8 cellular contexts compared by ENCODE assay signal in genomic region chr4:183987529-183987946, GRCh38.
DNase-seq lines count a peak whose midpoint lies in the region; ATAC-seq, FAIRE-seq and TF ChIP-seq lines count a peak whose summit lies in the region.

No MANE protein-coding gene starts in this region.

- CTCF ChIA-PET in H1 (lab: Charles Lee; ENCODE audit: partially characterized antibody): interaction anchor here (1.9 kb wide), 1 partner anchor 114 kb away, joined by 4 read pairs; no protein-coding TSS in a partner anchor

- H2BK120ac ChIP-seq in H1 (replicated peaks; ENCODE audit: low read depth, low read length) (no peak overlapping the region), mesendoderm (ENCODE audit: low read depth, low read length) (no peak overlapping the region)

- H3K18ac ChIP-seq in H1 (ENCODE audit: extremely low read depth, low read length) (no peak overlapping the region), mesendoderm (ENCODE audit: low read length) (peak overlapping the region; percentile 33)

- H2BK20ac ChIP-seq in H1 (ENCODE audit: low read length): no peak overlapping the region

- H4K5ac ChIP-seq in H1 (ENCODE audit: insufficient read length, low read depth, low read length) (no peak overlapping the region), mesendoderm (ENCODE audit: low read length) (no peak overlapping the region)

- no peak for TF ChIP-seq CTCF in H1 (IDR thresholded peaks at IDR 0.05; ENCODE audit: control extremely low read depth in 1 of 3, insufficient read depth in 1 of 3, low read depth in 1 of 3, low read length in 3 of 3)

- H4K91ac ChIP-seq in H1 (replicated peaks; ENCODE audit: insufficient read length, low read length): peak overlapping the region; percentile 44

- no peak overlapping the region; a peak in 1 of 7 replicates for H3K9ac ChIP-seq in H1 (replicated peaks in 1 of 4; ENCODE audit: extremely low read depth in 1 of 4, low read depth in 3 of 4, low read length in 3 of 4)
- H3K9ac ChIP-seq in mesendoderm (ENCODE audit: low read length): peak overlapping the region; percentile 41

- no peaks in the 10 kb centered on the region for H4K20me1 ChIP-seq in H1 (replicated peaks in 1 of 2; ENCODE audit: control insufficient read depth in 1 of 2, insufficient read depth in 2 of 2, low read length in 2 of 2)

- FAIRE-seq in H1 (lab: Jason Lieb, UNC) (no peak), urothelium cell line (lab: Jason Lieb, UNC) (peak; percentile 23)

- H2AFZ ChIP-seq in H1 (ENCODE audit: low read length): no peak overlapping the region

- 68% methylated on average over 22 of the region's 22 CpGs; no CpG with 5 or more reads in 1 of the 2 experiments for WGBS in H1 (ENCODE audit: extremely low coverage in 1 of 2, insufficient coverage in 1 of 2, insufficient read length in 1 of 2, insufficient replicate concordance in 2 of 2, low coverage in 1 of 2, low lambda C conversion rate in 2 of 2, missing lambda C conversion rate in 1 of 2), 2 experiments
- WGBS in mesendoderm (ENCODE audit: extremely low coverage, insufficient coverage, low lambda C conversion rate): no CpG with 5 or more reads among the region's 22 CpGs

- H3K14ac ChIP-seq in H1 (ENCODE audit: insufficient read length): no peak overlapping the region

- H2AK5ac ChIP-seq in H1 (ENCODE audit: low read depth, low read length) (0 out of 2 replicates have a peak overlapping the region, but pooled peaks have one; percentile 42), mesendoderm (ENCODE audit: low read length) (no peak overlapping the region)

- TF ChIP-seq POLR2A in H1 (IDR thresholded peaks at IDR 0.05; ENCODE audit: control extremely low read depth in 1 of 2, low read depth in 2 of 2, low read length in 2 of 2): no peak

- no peak for TF ChIP-seq EP300 in H1 (IDR thresholded peaks at IDR 0.05; ENCODE audit: borderline replicate concordance in 1 of 2, low read depth in 2 of 2, low read length in 2 of 2)

- peak overlapping the region; percentile 19 for H3K4ac ChIP-seq in H1 (replicated peaks; ENCODE audit: insufficient read length, low read depth, low read length)
- H3K4ac ChIP-seq in mesendoderm (ENCODE audit: low read depth, low read length): no peak overlapping the region

- ATAC-seq in HG02610 (IDR thresholded peaks at IDR 0.05; ENCODE audit: unreplicated experiment): no peak

- POLR2A ChIA-PET in H1 (lab: Charles Lee; ENCODE audit: partially characterized antibody): interaction anchor here (1.2 kb wide), 1 partner anchor 80 kb away, joined by 3 read pairs; no protein-coding TSS in a partner anchor

- no peaks in the 10 kb centered on the region for H3K9me3 ChIP-seq in H1 (ENCODE audit: insufficient read depth in 2 of 2, low read depth in 1 of 2, low read length in 1 of 2)

- no peak overlapping the region; the same call in 1 of the 2 replicates for H4K8ac ChIP-seq in H1 (ENCODE audit: extremely low read depth, insufficient read depth, low read length)
- no peak overlapping the region for H4K8ac ChIP-seq in mesendoderm (ENCODE audit: low read depth, low read length)

- peaks cover 3 to 18% (median 11%) of the 10 kb centered on the region in 4 experiments for H3K4me1 ChIP-seq in H1 (replicated peaks in 1 of 4; ENCODE audit: control insufficient read depth in 3 of 4, insufficient read depth in 4 of 4, low read length in 3 of 4)
- peaks cover 7% of the 10 kb centered on the region for H3K4me1 ChIP-seq in mesendoderm (ENCODE audit: control insufficient read depth, low read depth, low read length)

- H3K23me2 ChIP-seq in H1 (ENCODE audit: low read depth, low read length): no peaks in the 10 kb centered on the region

- H3K79me1 ChIP-seq in H1 (ENCODE audit: low read depth, low read length) (peaks cover 3% of the 10 kb centered on the region; the same call in 1 of the 2 replicates), mesendoderm (ENCODE audit: low read length) (peaks cover 9% of the 10 kb centered on the region)

- H2BK15ac ChIP-seq in H1 (ENCODE audit: low read length): peak overlapping the region; percentile 40; the same call in 1 of the 2 replicates
- no peak overlapping the region for H2BK15ac ChIP-seq in mesendoderm (replicated peaks; ENCODE audit: low read depth)

- peaks cover 0 to 7% (median 2%) of the 10 kb centered on the region in 4 experiments; a peak in 3 of 7 replicates for H3K27me3 ChIP-seq in H1 (replicated peaks in 1 of 4; ENCODE audit: control insufficient read depth in 3 of 4, extremely low read depth in 1 of 4, insufficient read depth in 3 of 4, low read length in 3 of 4)
- H3K27me3 ChIP-seq in mesendoderm (ENCODE audit: insufficient read depth, low read length, poor library complexity): no peaks in the 10 kb centered on the region

- H2BK5ac ChIP-seq in H1 (ENCODE audit: low read depth, low read length) (no peak overlapping the region), mesendoderm (ENCODE audit: low read length) (no peak overlapping the region)

- no peak overlapping the region for H3K27ac ChIP-seq in H1 (ENCODE audit: low read depth, low read length)
- H3K27ac ChIP-seq in mesendoderm (ENCODE audit: low read depth, low read length): peak overlapping the region; percentile 38

- peak overlapping the region; percentile 44 to 65 for H3K4me2 ChIP-seq in H1 (ENCODE audit: insufficient read depth in 1 of 2, low read depth in 2 of 2, low read length in 2 of 2)
- peak overlapping the region; percentile 47 for H3K4me2 ChIP-seq in mesendoderm (ENCODE audit: low read length)

- H3K23ac ChIP-seq in H1 (ENCODE audit: insufficient read length) (no peak overlapping the region), mesendoderm (ENCODE audit: low read length) (no peak overlapping the region)

- peak overlapping the region; percentile 62; the same call in 1 of the 2 replicates for H2BK12ac ChIP-seq in H1 (ENCODE audit: low read depth, low read length)

- H3K56ac ChIP-seq in H1 (replicated peaks; ENCODE audit: insufficient read length, low read depth, low read length) (no peak overlapping the region), mesendoderm (ENCODE audit: low read length) (peak overlapping the region; percentile 76)

- in situ Hi-C loops in KBM-7 (cut with MboI; ENCODE audit: low pct_unique_long_range_greater_than_20kb, low sequenced_read_pairs): no loop called here

- H3K4me3 ChIP-seq in H1 (ENCODE audit: extremely low read depth in 1 of 4, insufficient read depth in 2 of 4, low read depth in 3 of 4, low read length in 4 of 4): peak overlapping the region in 2 of 4 experiments; percentile 11 to 47; a peak in 4 of 8 replicates
- no peak overlapping the region for H3K4me3 ChIP-seq in mesendoderm (ENCODE audit: low read length)

- TF ChIP-seq RAD21 in H1 (IDR thresholded peaks at IDR 0.05 in 1 of 2, conservative IDR thresholded peaks at IDR 0.05 in 1 of 2; ENCODE audit: low read depth in 2 of 2, low read length in 2 of 2): no peak

- no peaks in the 10 kb centered on the region for H3K36me3 ChIP-seq in H1 (ENCODE audit: control insufficient read depth in 2 of 4, insufficient read depth in 4 of 4, low read length in 3 of 4)
- no peaks in the 10 kb centered on the region for H3K36me3 ChIP-seq in mesendoderm (ENCODE audit: control insufficient read depth, insufficient read depth, low read length)

- peak in 11 of 14 donors; percentile 48 to 84 (median 71) for DNase-seq in C1 segment of cervical spinal cord (lab: John Stamatoyannopoulos, UW)
- peak; percentile 4 for DNase-seq in NCI-H2171 (lab: John Stamatoyannopoulos, UW)
- DNase-seq in H1 (ENCODE audit: low read depth in 1 of 2, low spot score in 2 of 2): no peak
- peak; percentile 86 for DNase-seq in mesendoderm
- DNase-seq in urothelium cell line (ENCODE audit: low spot score): peak; percentile 79
- DNase-seq in KBM-7: no peak
- no peak for DNase-seq in activated naive CD4-positive, alpha-beta T cell treated with Interleukin-2 at 50 U/mL for 16 hours

- H3K79me2 ChIP-seq in H1 (ENCODE audit: control insufficient read depth in 1 of 2, insufficient read depth in 2 of 2, low read length in 2 of 2) (no peaks in the 10 kb centered on the region; a peak in 1 of 4 replicates), mesendoderm (ENCODE audit: control insufficient read depth, insufficient read depth, low read length) (peaks cover 3% of the 10 kb centered on the region)

TF ChIP-seq in H1, 55 proteins besides CTCF, POLR2A, EP300 and RAD21:
- TF ChIP-seq CREB1 (IDR thresholded peaks at IDR 0.05): no peak
- TF ChIP-seq SP2 (IDR thresholded peaks at IDR 0.05; ENCODE audit: low read length): no peak
- TF ChIP-seq TEAD4 (IDR thresholded peaks at IDR 0.05; ENCODE audit: low read depth, low read length): no peak
- TF ChIP-seq KDM1A (IDR thresholded peaks at IDR 0.05; ENCODE audit: borderline replicate concordance, low read length): no peak
- TF ChIP-seq TBP (IDR thresholded peaks at IDR 0.05; ENCODE audit: low read depth, low read length): no peak
- no peak for TF ChIP-seq ATF3 (IDR thresholded peaks at IDR 0.05; ENCODE audit: insufficient read depth, low read depth, low read length)
- TF ChIP-seq GABPA (IDR thresholded peaks at IDR 0.05; ENCODE audit: borderline replicate concordance, insufficient read depth, low read length): no peak
- TF ChIP-seq BCL11A (IDR thresholded peaks at IDR 0.05; ENCODE audit: low read depth in 2 of 2, low read length in 2 of 2): no peak
- TF ChIP-seq ASH2L (IDR thresholded peaks at IDR 0.05; ENCODE audit: low read length): no peak
- TF ChIP-seq EZH2 (IDR thresholded peaks at IDR 0.05; ENCODE audit: low read depth, low read length, severe bottlenecking): no peak
- TF ChIP-seq POLR2AphosphoS5 (IDR thresholded peaks at IDR 0.05; ENCODE audit: low read depth, low read length): no peak

Comparison
In these comparisons a context has a peak if more than half of its experiments do, and no peak if none do; other contexts are left out.
1. DNase-seq: peak in C1 segment of cervical spinal cord (11 of 14), NCI-H2171 (single experiment), mesendoderm (single experiment) and urothelium cell line (single experiment); none in H1 (0 of 2), KBM-7 (single experiment) and activated naive CD4-positive, alpha-beta T cell treated with Interleukin-2 at 50 U/mL for 16 hours (single experiment).